8 cellular contexts compared by ENCODE assay signal in the genomic region with DNA sequence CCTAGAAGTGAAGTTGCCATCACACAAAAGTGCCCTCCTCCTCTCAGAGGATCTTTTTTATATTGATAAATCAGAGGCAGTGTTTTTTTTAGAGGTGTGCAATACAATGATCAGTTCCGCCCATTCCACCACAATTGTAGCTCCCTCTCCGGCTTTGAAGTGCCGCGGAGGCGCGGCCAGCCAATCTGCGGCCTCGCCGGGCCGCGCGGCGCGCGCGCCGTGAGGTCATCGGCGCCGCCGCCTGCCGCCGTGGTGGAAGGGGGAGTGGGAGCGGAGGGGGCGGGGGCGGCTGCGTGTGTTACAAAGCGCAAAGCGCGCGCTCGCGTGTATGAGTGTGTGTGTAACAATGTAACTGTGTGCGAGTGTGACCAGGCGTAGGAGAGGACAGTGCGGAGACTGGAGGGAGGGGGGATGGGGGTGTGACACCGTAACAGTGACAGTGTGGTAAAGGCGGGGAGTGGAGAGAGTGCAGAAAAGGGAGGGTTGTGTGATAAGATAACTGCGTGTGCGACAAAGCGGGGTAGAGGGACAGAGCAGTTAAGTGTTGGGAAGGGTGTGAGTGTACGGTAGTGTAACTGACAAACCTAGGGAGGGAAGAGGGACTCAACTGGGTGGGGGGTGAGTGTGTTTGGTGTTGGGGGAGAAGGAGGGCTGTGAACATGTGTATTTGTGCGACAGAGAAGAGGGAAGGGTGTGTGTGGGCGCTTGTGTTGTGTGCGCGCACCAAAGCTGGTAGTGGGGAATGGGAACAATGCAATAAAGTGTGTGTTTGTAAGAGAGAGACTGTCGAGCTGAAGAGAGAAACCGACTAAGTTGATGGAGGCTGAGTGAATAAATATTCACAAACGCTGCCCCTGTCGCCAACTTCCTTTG. TPM values are rescaled to one million over a fixed set of nuclear protein-coding genes. Genes with fewer than 3 reads are reported as not detected.
A peak's percentile ranks its signal among the peaks of the same experiment; 100 is the strongest.
DNase-seq lines count a peak whose midpoint lies in the region; FAIRE-seq and TF ChIP-seq lines count a peak whose summit lies in the region.

A gene (minus strand): TSS at position 108 of the 873 bp plus-strand sequence. CDS start 88 bp downstream, at position 20.

- H2BK15ac ChIP-seq in H1 (ENCODE audit: low read length): peak within 1 kb of the TSS; percentile 98; the same call in 1 of the 2 replicates

- no peak within 1 kb of the TSS for H3K14ac ChIP-seq in H1 (ENCODE audit: insufficient read length)

- peaks cover 25% of the 10 kb centered on the region for H3K23me2 ChIP-seq in H1 (ENCODE audit: low read depth, low read length)

- no peak within 1 kb of the TSS for H4K8ac ChIP-seq in H1 (ENCODE audit: extremely low read depth, insufficient read depth, low read length)

- no peak within 1 kb of the TSS for H3K4ac ChIP-seq in H1 (replicated peaks; ENCODE audit: insufficient read length, low read depth, low read length)

- no peak for TF ChIP-seq POLR2A in H1 (IDR thresholded peaks at IDR 0.05; ENCODE audit: control extremely low read depth in 1 of 2, low read depth in 2 of 2, low read length in 2 of 2)

- H3K9me2 ChIP-seq in neural cell (ENCODE audit: insufficient read depth, low read length): no peaks in the 10 kb centered on the region

- no peak within 1 kb of the TSS for H3K9ac ChIP-seq in HUES48 (ENCODE audit: low read depth, low read length)
- H3K9ac ChIP-seq in H1 (replicated peaks in 1 of 4; ENCODE audit: extremely low read depth in 1 of 4, low read depth in 3 of 4, low read length in 3 of 4): peak within 1 kb of the TSS; percentile 34 to 66 (median 50)
- peak within 1 kb of the TSS; percentile 69 for H3K9ac ChIP-seq in neural cell (ENCODE audit: low read length)

- no peak within 1 kb of the TSS for H2BK120ac ChIP-seq in H1 (replicated peaks; ENCODE audit: low read depth, low read length)

- H3K79me1 ChIP-seq in H1 (ENCODE audit: low read depth, low read length): no peaks in the 10 kb centered on the region

- H3K56ac ChIP-seq in H1 (replicated peaks; ENCODE audit: insufficient read length, low read depth, low read length): no peak within 1 kb of the TSS

- WGBS in H1 (ENCODE audit: extremely low coverage in 1 of 2, insufficient coverage in 1 of 2, insufficient read length in 1 of 2, insufficient replicate concordance in 2 of 2, low coverage in 1 of 2, low lambda C conversion rate in 2 of 2, missing lambda C conversion rate in 1 of 2), 2 experiments: 3% methylated on average over 49 of the region's 50 CpGs; no CpG with 5 or more reads in 1 of the 2 experiments

- peak within 1 kb of the TSS; percentile 95 to 99 for H3K4me2 ChIP-seq in H1 (ENCODE audit: insufficient read depth in 1 of 2, low read depth in 2 of 2, low read length in 2 of 2)
- H3K4me2 ChIP-seq in neural cell (ENCODE audit: low read length): peak within 1 kb of the TSS; percentile 58

- no peak within 1 kb of the TSS for H3K23ac ChIP-seq in H1 (ENCODE audit: insufficient read length)

- H2BK20ac ChIP-seq in H1 (ENCODE audit: low read length): peak within 1 kb of the TSS; percentile 97; the same call in 1 of the 2 replicates

- CTCF ChIA-PET in H1 (lab: Charles Lee; ENCODE audit: partially characterized antibody): interaction anchor here (0.6 to 0.8 kb wide), 3 partner anchors 9 to 1692 kb away, joined by 3 to 4 read pairs (median 3); no protein-coding TSS in a partner anchor

- H3K4me1 ChIP-seq in HUES48 (ENCODE audit: control insufficient read depth, insufficient read depth, low read length) (peaks cover 51% of the 10 kb centered on the region), SJCRH30 (no peaks in the 10 kb centered on the region; the same call in 1 of the 2 replicates), H1 (replicated peaks in 1 of 4; ENCODE audit: control insufficient read depth in 3 of 4, insufficient read depth in 4 of 4, low read length in 3 of 4) (peaks cover 0 to 18% (median 12%) of the 10 kb centered on the region in 4 experiments; a peak in 6 of 7 replicates), tibial artery (peaks cover 0 to 39% (median 35%) of the 10 kb centered on the region in 4 donors)

- no peak within 1 kb of the TSS for H2AK5ac ChIP-seq in H1 (ENCODE audit: low read depth, low read length)

- no peaks in the 10 kb centered on the region for H3F3A ChIP-seq in neural cell (ENCODE audit: insufficient read depth, low read length, poor library complexity, severe bottlenecking)

- no peaks in the 10 kb centered on the region for H3K9me3 ChIP-seq in HUES48 (ENCODE audit: control insufficient read depth, insufficient read depth, low read length)
- H3K9me3 ChIP-seq in SJCRH30 (replicated peaks): no peaks in the 10 kb centered on the region
- H3K9me3 ChIP-seq in H1 (ENCODE audit: insufficient read depth in 2 of 2, low read depth in 1 of 2, low read length in 1 of 2): no peaks in the 10 kb centered on the region
- H3K9me3 ChIP-seq in neural cell (ENCODE audit: low read length): no peaks in the 10 kb centered on the region
- H3K9me3 ChIP-seq in tibial artery: no peaks in the 10 kb centered on the region

- TF ChIP-seq EP300 in H1 (IDR thresholded peaks at IDR 0.05; ENCODE audit: borderline replicate concordance in 1 of 2, low read depth in 2 of 2, low read length in 2 of 2): 0 out of 3 replicates have a peak, but pooled peaks of 1 of the 2 experiments have one; percentile 32
- TF ChIP-seq EP300 in neural cell (conservative IDR thresholded peaks at IDR 0.05; ENCODE audit: poor library complexity, severe bottlenecking): peak; percentile 43

- peak within 1 kb of the TSS; percentile 74; the same call in 1 of the 2 replicates for H2AFZ ChIP-seq in H1 (ENCODE audit: low read length)
- peak within 1 kb of the TSS; percentile 28 for H2AFZ ChIP-seq in neural cell (ENCODE audit: low read depth, low read length)

- peaks cover 0 to 18% of the 10 kb centered on the region in 2 experiments; a peak in 2 of 4 replicates for H3K79me2 ChIP-seq in H1 (ENCODE audit: control insufficient read depth in 1 of 2, insufficient read depth in 2 of 2, low read length in 2 of 2)
- H3K79me2 ChIP-seq in neural cell (replicated peaks; ENCODE audit: insufficient read depth, low read length): peaks cover 44% of the 10 kb centered on the region

- H4K91ac ChIP-seq in H1 (replicated peaks; ENCODE audit: insufficient read length, low read length): peak within 1 kb of the TSS; percentile 93

- peak within 1 kb of the TSS; percentile 84 for H2BK5ac ChIP-seq in H1 (ENCODE audit: low read depth, low read length)

- peak in 1 of 2 experiments; percentile 7; a peak in 1 of 4 replicates for TF ChIP-seq RAD21 in H1 (IDR thresholded peaks at IDR 0.05 in 1 of 2, conservative IDR thresholded peaks at IDR 0.05 in 1 of 2; ENCODE audit: low read depth in 2 of 2, low read length in 2 of 2)
- peak; percentile 23 for TF ChIP-seq RAD21 in neural cell (conservative IDR thresholded peaks at IDR 0.05)

- H2BK12ac ChIP-seq in H1 (ENCODE audit: low read depth, low read length): peak within 1 kb of the TSS; percentile 99

- TF ChIP-seq CTCF in H1 (IDR thresholded peaks at IDR 0.05; ENCODE audit: control extremely low read depth in 1 of 3, insufficient read depth in 1 of 3, low read depth in 1 of 3, low read length in 3 of 3) (no peak), neural cell (IDR thresholded peaks at IDR 0.05; ENCODE audit: poor library complexity, severe bottlenecking) (no peak), tibial artery (IDR thresholded peaks at IDR 0.05) (no peak)

- POLR2A ChIA-PET in H1 (lab: Charles Lee; ENCODE audit: partially characterized antibody): interaction anchor here (0.6 to 16.7 kb wide), 6 partner anchors 5 to 469 kb away, joined by 3 to 192 read pairs (median 3); a partner anchor contains a TSS

- H3K27me3 ChIP-seq in HUES48 (ENCODE audit: control insufficient read depth, insufficient read depth, low read length) (peaks cover 83% of the 10 kb centered on the region), SJCRH30 (no peaks in the 10 kb centered on the region), H1 (replicated peaks in 1 of 4; ENCODE audit: control insufficient read depth in 3 of 4, extremely low read depth in 1 of 4, insufficient read depth in 3 of 4, low read length in 3 of 4) (peaks cover 10 to 53% (median 30%) of the 10 kb centered on the region in 4 experiments), neural cell (ENCODE audit: insufficient read depth, low read depth, low read length) (peaks cover 89% of the 10 kb centered on the region), tibial artery (peaks cover 10 to 98% of the 10 kb centered on the region in 2 donors)

- intact Hi-C loops in tibial artery (cut with DNase I; ENCODE audit: low total_unique reads): no loop called here

- peak within 1 kb of the TSS; percentile 94 for H3K18ac ChIP-seq in H1 (ENCODE audit: extremely low read depth, low read length)

- peak; percentile 97 for DNase-seq in COLO668 (lab: John Stamatoyannopoulos, UW; ENCODE audit: unreplicated experiment)
- peak; percentile 74 to 82 for DNase-seq in SJCRH30
- peak in 1 of 2 experiments; percentile 88 for DNase-seq in H1 (ENCODE audit: low read depth in 1 of 2, low spot score in 2 of 2)
- no peak for DNase-seq in tibial artery
- no peak for DNase-seq in cortex of kidney (lab: John Stamatoyannopoulos, UW)
- no peak for DNase-seq in GOT3 (lab: John Stamatoyannopoulos, UW)

- peak within 1 kb of the TSS; percentile 65 for H3K27ac ChIP-seq in HUES48 (ENCODE audit: low read depth, low read length)
- H3K27ac ChIP-seq in SJCRH30: no peak within 1 kb of the TSS
- no peak within 1 kb of the TSS for H3K27ac ChIP-seq in H1 (ENCODE audit: low read depth, low read length)
- H3K27ac ChIP-seq in neural cell (ENCODE audit: low read length): peak within 1 kb of the TSS; percentile 76
- H3K27ac ChIP-seq in tibial artery: no peak within 1 kb of the TSS

- H4K20me1 ChIP-seq in H1 (replicated peaks in 1 of 2; ENCODE audit: control insufficient read depth in 1 of 2, insufficient read depth in 2 of 2, low read length in 2 of 2) (no peaks in the 10 kb centered on the region), neural cell (ENCODE audit: insufficient read depth) (no peaks in the 10 kb centered on the region)

- FAIRE-seq in H1 (lab: Jason Lieb, UNC): peak; percentile 94

- H3K4me3 ChIP-seq in HUES48 (ENCODE audit: low read depth, low read length): peak within 1 kb of the TSS; percentile 77
- H3K4me3 ChIP-seq in SJCRH30: peak within 1 kb of the TSS; percentile 66
- peak within 1 kb of the TSS; percentile 80 to 92 (median 86) for H3K4me3 ChIP-seq in H1 (ENCODE audit: extremely low read depth in 1 of 4, insufficient read depth in 2 of 4, low read depth in 3 of 4, low read length in 4 of 4)
- peak within 1 kb of the TSS; percentile 66 for H3K4me3 ChIP-seq in neural cell (ENCODE audit: low read length)
- H3K4me3 ChIP-seq in tibial artery: peak within 1 kb of the TSS in 1 of 2 donors; percentile 49

- H4K5ac ChIP-seq in H1 (ENCODE audit: insufficient read length, low read depth, low read length): peak within 1 kb of the TSS; percentile 75

- H3K36me3 ChIP-seq in HUES48 (ENCODE audit: control insufficient read depth, insufficient read depth, low read length): no peaks in the 10 kb centered on the region
- H3K36me3 ChIP-seq in SJCRH30: no peaks in the 10 kb centered on the region
- no peaks in the 10 kb centered on the region for H3K36me3 ChIP-seq in H1 (ENCODE audit: control insufficient read depth in 2 of 4, insufficient read depth in 4 of 4, low read length in 3 of 4)
- no peaks in the 10 kb centered on the region for H3K36me3 ChIP-seq in neural cell (ENCODE audit: insufficient read depth, low read length)
- H3K36me3 ChIP-seq in tibial artery: no peaks in the 10 kb centered on the region

RNA-seq across cellular contexts. Expression of the gene that starts here (rescaled TPM):
- total RNA-seq in SJCRH30 (2014; rRNA removed; shearing (Covaris generic)): 2.5 and 2.8 TPM in 2 replicates
- total RNA-seq in H1 (2021; fragmentation: NEBNext Ultra II Directional; extraction: Animal tissue kit (Norgen Biotek cat#: 25700)): 10.6 and 12.0 TPM in 2 replicates
- polyA plus RNA-seq in H1 (2011; rRNA removed) (11.3 and 13.5 TPM in 2 replicates), neural cell (8.4 and 8.7 TPM in 2 replicates)
- polyA plus RNA-seq in H1 (2011; cell fraction: cytosol; rRNA removed): 7.9 TPM
- polyA plus RNA-seq in H1 (2011; cell fraction: nucleus; rRNA removed): 11.6 TPM
- polyA plus RNA-seq in H1 (2012, experiment 1 of 2): 6.5 to 9.0 TPM (median 6.8 TPM) in 4 replicates
- polyA plus RNA-seq in H1 (2012, experiment 2 of 2): 4.7 TPM
- 3.4 TPM for polyA plus RNA-seq in H1 (2013, experiment 1 of 2)
- 2.8 TPM for polyA plus RNA-seq in H1 (2013, experiment 2 of 2)
- 3.4 and 3.8 TPM in 2 replicates for polyA minus RNA-seq in H1 (2011; rRNA and poly(A)+ RNA removed)
- 9.6 TPM for polyA minus RNA-seq in H1 (2011; cell fraction: cytosol; rRNA and poly(A)+ RNA removed)
- polyA minus RNA-seq in H1 (2011; cell fraction: nucleus; rRNA and poly(A)+ RNA removed): 9.8 TPM
- polyA minus RNA-seq in neural cell: 15.6 TPM in 2 replicates

Comparison
In these comparisons a context has a peak if more than half of its experiments do, and no peak if none do; other contexts are left out.
1. DNase-seq: peak in COLO668 (single experiment) and SJCRH30 (2 of 2); none in tibial artery (0 of 2), cortex of kidney (single experiment) and GOT3 (single experiment).
2. H3K27ac ChIP-seq: peak in HUES48 (single experiment) and neural cell (single experiment); none in SJCRH30 (single experiment), H1 (single experiment) and tibial artery (0 of 2).